Comparison of ENCODE assay signal across 19 cellular contexts in the genomic region with DNA sequence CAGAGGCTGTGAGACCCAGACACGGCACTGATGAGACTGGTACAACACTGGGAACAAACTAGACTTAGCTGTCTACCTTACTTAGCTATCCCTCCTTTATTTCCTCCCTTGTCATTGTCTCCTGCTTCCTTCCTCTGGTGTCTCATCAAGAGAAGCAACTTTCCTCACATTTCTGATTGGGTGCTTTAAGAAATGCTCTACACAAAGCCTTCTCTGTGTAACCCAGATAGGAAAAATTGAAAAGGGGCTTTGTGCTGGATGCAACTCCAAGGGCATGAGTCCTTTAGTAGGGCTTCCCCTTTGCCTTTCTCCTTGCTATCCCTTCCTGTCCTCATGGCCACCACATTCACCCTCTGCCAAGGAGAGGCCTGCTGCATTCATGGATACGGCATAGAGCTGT.
DNase-seq lines count a peak whose midpoint lies in the region; ATAC-seq and TF ChIP-seq lines count a peak whose summit lies in the region.
"Had no signal": no experiment of that assay in that cellular context is flagged by ENCODE, and none has a peak within 500 bp of the region (broad histone marks: within the 10 kb centered on the region; RNA-seq: fewer than 3 reads in every experiment).

No MANE protein-coding gene starts in this region.

- TF ChIP-seq CTCF in RWPE2 (IDR thresholded peaks at IDR 0.05; ENCODE audit: poor library complexity, severe bottlenecking) (no peak), parathyroid adenoma (IDR thresholded peaks at IDR 0.05) (no peak), left ventricle myocardium inferior (IDR thresholded peaks at IDR 0.05; ENCODE audit: borderline replicate concordance) (no peak)

- H3K27ac Mint-ChIP-seq in immature natural killer cell = peak overlapping the region in 2 of 6 donors; percentile 27 to 29
- H3K27ac Mint-ChIP-seq: CD14-positive monocyte had no signal

- no peaks in the 10 kb centered on the region for H3K9me3 ChIP-seq in RWPE2 (ENCODE audit: severe bottlenecking)
- no peaks in the 10 kb centered on the region for H3K9me3 ChIP-seq in parathyroid adenoma (ENCODE audit: control insufficient read depth, low read length)
- H3K9me3 ChIP-seq in left ventricle myocardium inferior (replicated peaks) = no peaks in the 10 kb centered on the region
- H3K9me3 ChIP-seq: Caco-2 had no signal

- DNase-seq in COLO829 (ENCODE audit: low spot score) (peak; percentile 59), RWPE2 (ENCODE audit: low spot score) (no peak), epidermal melanocyte (ENCODE audit: insufficient read length, low spot score) (peak; percentile 20), NCI-H226 (no peak), left ventricle myocardium inferior (no peak), OCI-M1 (lab: John Stamatoyannopoulos, UW) (no peak), immature natural killer cell (no peak)
- DNase-seq: ACHN, AML-193, Caco-2, DMS79, H7, NCI-H1417 treated with DMSO at 0.1 percent for 48 hours, NCI-H2029 treated with DMSO at 0.1 percent for 48 hours, NCI-H510A treated with DMSO at 0.1 percent for 48 hours, NCI-H82, Right ventricle myocardium superior had no signal

- H3K27me3 Mint-ChIP-seq in immature natural killer cell (ENCODE audit: low read depth in 3 of 3) = peaks cover 0 to 4% (median 3%) of the 10 kb centered on the region in 3 donors

- H3K36me3 Mint-ChIP-seq in immature natural killer cell = peaks cover 18 to 34% (median 27%) of the 10 kb centered on the region in 3 donors

- H3K27me3 ChIP-seq in RWPE2 (ENCODE audit: insufficient read depth, poor library complexity, severe bottlenecking) = no peaks in the 10 kb centered on the region
- H3K27me3 ChIP-seq in parathyroid adenoma (ENCODE audit: control insufficient read depth, insufficient read depth, low read length) = no peaks in the 10 kb centered on the region
- no peaks in the 10 kb centered on the region for H3K27me3 ChIP-seq in left ventricle myocardium inferior (ENCODE audit: low read depth)

- H3K4me1 ChIP-seq in RWPE2 (ENCODE audit: insufficient read depth, poor library complexity, severe bottlenecking) (peaks cover 35% of the 10 kb centered on the region), parathyroid adenoma (peaks cover 2% of the 10 kb centered on the region), left ventricle myocardium inferior (no peaks in the 10 kb centered on the region)

- no peak overlapping the region for H3K4me2 ChIP-seq in parathyroid adenoma (ENCODE audit: low read length)

- H3K9ac ChIP-seq in parathyroid adenoma = no peak overlapping the region

- no peak overlapping the region for H3K4me3 ChIP-seq in RWPE2 (ENCODE audit: severe bottlenecking)
- no peak overlapping the region for H3K4me3 ChIP-seq in parathyroid adenoma (ENCODE audit: low read depth, low read length)
- H3K4me3 ChIP-seq in left ventricle myocardium inferior = no peak overlapping the region

- H3K79me2 ChIP-seq in parathyroid adenoma = no peaks in the 10 kb centered on the region

- H3K4me1 Mint-ChIP-seq in immature natural killer cell = peaks cover 19 to 59% of the 10 kb centered on the region in 2 donors

- H3K9me3 Mint-ChIP-seq in immature natural killer cell = no peaks in the 10 kb centered on the region

- no peak overlapping the region for H3K4me3 Mint-ChIP-seq in immature natural killer cell
- H3K4me3 Mint-ChIP-seq: CD14-positive monocyte had no signal

- H3K36me3 ChIP-seq in RWPE2 (ENCODE audit: low read depth) (no peaks in the 10 kb centered on the region), parathyroid adenoma (ENCODE audit: control insufficient read depth, insufficient read depth, low read length) (no peaks in the 10 kb centered on the region), left ventricle myocardium inferior (no peaks in the 10 kb centered on the region)

- H2AFZ ChIP-seq in parathyroid adenoma = peak overlapping the region; percentile 50

- intact Hi-C loops in left ventricle myocardium inferior (cut with micrococcal nuclease) = no loop called here

- no peak for ATAC-seq in RWPE2 (ENCODE audit: low read depth)

- peak overlapping the region; percentile 48 for H3K27ac ChIP-seq in RWPE2 (ENCODE audit: poor library complexity, severe bottlenecking)
- peak overlapping the region; percentile 15 for H3K27ac ChIP-seq in parathyroid adenoma
- H3K27ac ChIP-seq in left ventricle myocardium inferior (replicated peaks) = no peak overlapping the region

Comparison
In these comparisons a context has a peak if more than half of its experiments do, and no peak if none do; other contexts are left out.
1. DNase-seq: peak in COLO829 (single experiment) and epidermal melanocyte (single experiment); none in RWPE2 (single experiment), NCI-H226 (single experiment), left ventricle myocardium inferior (single experiment), OCI-M1 (single experiment) and immature natural killer cell (0 of 3).